In the genomic region with DNA sequence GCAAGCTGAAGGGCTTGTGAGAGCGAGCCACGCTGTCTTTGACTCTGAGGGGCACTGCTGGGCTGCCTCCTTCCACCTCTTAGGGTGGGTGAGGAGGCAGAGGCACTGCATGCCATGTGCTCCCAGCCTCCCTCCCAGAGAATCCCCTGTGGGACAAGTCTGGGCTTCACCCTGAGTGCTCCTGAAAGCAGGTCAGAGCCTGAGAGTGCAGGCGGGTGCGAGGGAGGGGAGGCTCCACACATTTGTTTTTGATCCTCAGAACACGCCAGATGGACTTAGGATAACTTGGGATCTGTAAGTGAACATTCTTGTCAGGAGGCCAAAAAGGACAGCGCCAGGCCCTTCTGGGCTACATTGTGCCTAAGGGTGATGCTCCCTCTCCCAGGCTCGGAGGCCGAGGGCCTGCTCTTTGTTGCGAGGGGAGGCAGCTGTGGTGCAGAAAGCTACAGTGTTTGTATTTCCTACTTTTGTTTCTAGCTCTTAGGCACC, we compare ENCODE assay signal across 8 cellular contexts.
DNase-seq lines count a peak whose midpoint lies in the region; ATAC-seq and TF ChIP-seq lines count a peak whose summit lies in the region.

No MANE protein-coding gene starts in this region.

- H2BK15ac ChIP-seq in neuronal stem cell (ENCODE audit: low read length), result no peak overlapping the region

- no peaks in the 10 kb centered on the region for H3K27me3 ChIP-seq in neuronal stem cell (ENCODE audit: control insufficient read depth in 3 of 3, insufficient read depth in 3 of 3, low read depth in 1 of 3, low read length in 3 of 3)

- peaks cover 9 to 14% of the 10 kb centered on the region in 2 donors for H3K4me1 ChIP-seq in neuronal stem cell (ENCODE audit: control insufficient read depth in 2 of 2, insufficient read depth in 1 of 2, low read depth in 1 of 2, low read length in 2 of 2)

- H3K9me3 ChIP-seq in neuronal stem cell (replicated peaks in 1 of 2; ENCODE audit: control insufficient read depth in 2 of 2, insufficient read depth in 1 of 2, low read depth in 1 of 2, low read length in 2 of 2), result no peaks in the 10 kb centered on the region

- no peak overlapping the region for H2BK5ac ChIP-seq in neuronal stem cell (ENCODE audit: low read length)

- H4K8ac ChIP-seq in neuronal stem cell (ENCODE audit: low read depth, low read length), result no peak overlapping the region

- peak overlapping the region; percentile 32 for H3K27ac ChIP-seq in neuronal stem cell (replicated peaks; ENCODE audit: low read length)

- WGBS in neuronal stem cell (ENCODE audit: extremely low coverage in 2 of 2, insufficient read length in 2 of 2, insufficient replicate concordance in 1 of 2), 2 donors, result no CpG with 5 or more reads among the region's 9 CpGs

- no peak overlapping the region for H3K4me2 ChIP-seq in neuronal stem cell (ENCODE audit: insufficient read depth, low read length, poor library complexity, severe bottlenecking)

- peak overlapping the region; percentile 49 for H3K18ac ChIP-seq in neuronal stem cell (ENCODE audit: low read length)

- peak; percentile 24 for TF ChIP-seq CTCF in AG10803 (conservative IDR thresholded peaks at IDR 0.05; ENCODE audit: low read length)

- H3K79me1 ChIP-seq in neuronal stem cell (ENCODE audit: low read depth, low read length), result no peaks in the 10 kb centered on the region

- no peak overlapping the region for H3K23ac ChIP-seq in neuronal stem cell (ENCODE audit: low read depth, low read length, poor library complexity)

- DNase-seq in AG10803 (ENCODE audit: low read depth) (peak; percentile 99), NCI-H69 (lab: John Stamatoyannopoulos, UW) (peak; percentile 96), neuronal stem cell (ENCODE audit: low spot score) (no peak)
- DNase-seq in activated CD4-positive, CD25-positive, alpha-beta regulatory T cell (lab: John Stamatoyannopoulos, UW), result no peak
- no peak for DNase-seq in stimulated activated CD4-positive, alpha-beta T cell treated with anti-CD3 and anti-CD28 coated beads, Interleukin-15, amount 100 ng/mL, for 24 hours

- ATAC-seq in esophagus mucosa, result peak; percentile 68
- no peak for ATAC-seq in HG03039 (IDR thresholded peaks at IDR 0.05; ENCODE audit: unreplicated experiment)
- ATAC-seq in GM18517 (IDR thresholded peaks at IDR 0.05; ENCODE audit: unreplicated experiment), result no peak

- no peak overlapping the region for H2BK120ac ChIP-seq in neuronal stem cell (ENCODE audit: low read depth, low read length)

- H4K91ac ChIP-seq in neuronal stem cell (ENCODE audit: low read depth, low read length, poor library complexity), result no peak overlapping the region

- H2AFZ ChIP-seq in neuronal stem cell (ENCODE audit: low read length), result peak overlapping the region; percentile 82

- H2AK5ac ChIP-seq in neuronal stem cell (ENCODE audit: low read depth, low read length), result no peak overlapping the region

- H3K14ac ChIP-seq in neuronal stem cell (ENCODE audit: low read length), result no peak overlapping the region

- H2BK12ac ChIP-seq in neuronal stem cell (ENCODE audit: low read length), result no peak overlapping the region

- H3K4me3 ChIP-seq in AG10803 (ENCODE audit: low read length), result no peak overlapping the region; the same call in 1 of the 2 replicates
- no peak overlapping the region for H3K4me3 ChIP-seq in neuronal stem cell (ENCODE audit: low read length in 2 of 2)

- no peaks in the 10 kb centered on the region for H3K36me3 ChIP-seq in neuronal stem cell (replicated peaks in 1 of 2; ENCODE audit: control insufficient read depth in 2 of 2, insufficient read depth in 2 of 2, low read length in 2 of 2)

- H3K9ac ChIP-seq in neuronal stem cell (ENCODE audit: low read depth, low read length, poor library complexity), result no peak overlapping the region

- no peak overlapping the region for H3K4ac ChIP-seq in neuronal stem cell (ENCODE audit: low read length)

Comparison
In these comparisons a context has a peak if more than half of its experiments do, and no peak if none do; other contexts are left out.
1. DNase-seq: peak in AG10803 (single experiment) and NCI-H69 (single experiment); none in neuronal stem cell (single experiment), activated CD4-positive, CD25-positive, alpha-beta regulatory T cell (0 of 4) and stimulated activated CD4-positive, alpha-beta T cell treated with anti-CD3 and anti-CD28 coated beads, Interleukin-15, amount 100 ng/mL, for 24 hours (single experiment).